In genomic region chr11:118531597-118532084, GRCh38 we compare ENCODE assay signal across 8 cellular contexts. TPM values are rescaled to one million over a fixed set of nuclear protein-coding genes. Genes with fewer than 3 reads are reported as not detected.
DNase-seq lines count a peak whose midpoint lies in the region; ATAC-seq and TF ChIP-seq lines count a peak whose summit lies in the region.

No MANE protein-coding gene starts in this region.

- in situ Hi-C loops in brain microvascular endothelial cell (cut with HindIII; ENCODE audit: low pct_ligation_motif_present, low sequenced_read_pairs) = no loop called here

- whole genome bisulfite sequencing in lung, 2 donors = 22 to 27% methylated on average over 12 of the region's 12 CpGs
- WGBS in urinary bladder = 17% methylated on average over 12 of the region's 12 CpGs

- H3K4me3 Mint-ChIP-seq in activated naive CD4-positive, alpha-beta T cell treated with anti-CD3 and anti-CD28 coated beads for 36 hours = peak overlapping the region; percentile 95

- ATAC-seq in lung (ENCODE audit: insufficient read depth, low FRiP score) (no peak), HG02852 (IDR thresholded peaks at IDR 0.05; ENCODE audit: unreplicated experiment) (no peak), GM21447 (IDR thresholded peaks at IDR 0.05; ENCODE audit: unreplicated experiment) (no peak)

- CTCF ChIA-PET in activated naive CD4-positive, alpha-beta T cell treated with anti-CD3 and anti-CD28 coated beads for 36 hours (lab: Charles Lee) = no interaction called here

- H3K27ac ChIP-seq in brain microvascular endothelial cell (no peak overlapping the region), lung (ENCODE audit: low read depth in 1 of 2, low read length in 1 of 2) (peak overlapping the region in 1 of 2 donors; percentile 26), urinary bladder (ENCODE audit: low read depth) (no peak overlapping the region)

- no peaks in the 10 kb centered on the region for H3K36me3 Mint-ChIP-seq in activated naive CD4-positive, alpha-beta T cell treated with anti-CD3 and anti-CD28 coated beads for 36 hours (ENCODE audit: low read depth)

- peaks cover 0 to 12% of the 10 kb centered on the region in 2 donors for H3K4me1 ChIP-seq in lung (ENCODE audit: control insufficient read depth in 2 of 2, insufficient read depth in 2 of 2, low read length in 2 of 2)
- no peaks in the 10 kb centered on the region for H3K4me1 ChIP-seq in urinary bladder (ENCODE audit: insufficient read depth)

- no peak for DNase-seq in activated naive CD4-positive, alpha-beta T cell treated with anti-CD3 and anti-CD28 coated beads for 36 hours
- DNase-seq in activated naive CD4-positive, alpha-beta T cell treated with anti-CD3 and anti-CD28 coated beads, Interleukin-2, amount 50 U/mL, for 16 hours = no peak
- DNase-seq in brain microvascular endothelial cell (no peak), lung (ENCODE audit: low spot score) (no peak), NCI-H1694 (lab: John Stamatoyannopoulos, UW) (no peak)

- intact Hi-C loops in activated naive CD4-positive, alpha-beta T cell treated with anti-CD3 and anti-CD28 coated beads for 36 hours (cut with micrococcal nuclease) = loop anchor here (1.0 to 2.0 kb wide), 2 partner anchors 130 to 487 kb away; partner anchors contain the start of genes ATP5MG, RPS25 and TRAPPC4

- H3K36me3 ChIP-seq in brain microvascular endothelial cell (replicated peaks) (no peaks in the 10 kb centered on the region), lung (ENCODE audit: control insufficient read depth in 2 of 2, insufficient read depth in 2 of 2, low read length in 2 of 2) (peaks cover 0 to 2% of the 10 kb centered on the region in 2 donors), urinary bladder (ENCODE audit: insufficient read depth) (no peaks in the 10 kb centered on the region)

- no peaks in the 10 kb centered on the region for H3K9me3 Mint-ChIP-seq in activated naive CD4-positive, alpha-beta T cell treated with anti-CD3 and anti-CD28 coated beads for 36 hours

- H3K4me1 Mint-ChIP-seq in activated naive CD4-positive, alpha-beta T cell treated with anti-CD3 and anti-CD28 coated beads for 36 hours (ENCODE audit: low read depth) = peaks cover 28% of the 10 kb centered on the region

- H3K4me3 ChIP-seq in brain microvascular endothelial cell (ENCODE audit: low read depth, low read length) = peak overlapping the region; percentile 64
- peak overlapping the region; percentile 70 for H3K4me3 ChIP-seq in lung
- peak overlapping the region; percentile 88 for H3K4me3 ChIP-seq in urinary bladder (ENCODE audit: low read depth, low read length)

- H3K27me3 ChIP-seq in brain microvascular endothelial cell (replicated peaks) (no peaks in the 10 kb centered on the region), lung (ENCODE audit: control insufficient read depth, insufficient read depth) (no peaks in the 10 kb centered on the region)

- no peaks in the 10 kb centered on the region for H3K27me3 Mint-ChIP-seq in activated naive CD4-positive, alpha-beta T cell treated with anti-CD3 and anti-CD28 coated beads for 36 hours (ENCODE audit: low read depth)

- H3K9me3 ChIP-seq in lung (ENCODE audit: control insufficient read depth in 2 of 2, insufficient read depth in 1 of 2, low read length in 1 of 2) = no peaks in the 10 kb centered on the region

- H3K27ac Mint-ChIP-seq in activated naive CD4-positive, alpha-beta T cell treated with anti-CD3 and anti-CD28 coated beads for 36 hours = no peak overlapping the region

- TF ChIP-seq CTCF in brain microvascular endothelial cell (IDR thresholded peaks at IDR 0.05; ENCODE audit: low read depth, low read length, missing control alignments) (no peak), lung (IDR thresholded peaks at IDR 0.05; ENCODE audit: control extremely low read depth, extremely low read depth) (no peak)

RNA-seq across cellular contexts. Expression of gene TMEM25, which starts 0.6 kb away (rescaled TPM):
- 10 to 100 TPM; 13.3 to 14.1 TPM for total RNA-seq in activated naive CD4-positive, alpha-beta T cell treated with anti-CD3 and anti-CD28 coated beads for 36 hours
- total RNA-seq in lung = 10 to 100 TPM; 20.1 to 32.0 TPM
- polyA plus RNA-seq in lung = 10 to 100 TPM in 1 of 2 donors, 1 to 10 TPM in 1; 8.8 to 14.4 TPM
- total RNA-seq in urinary bladder = 14.1 TPM
- polyA plus RNA-seq in urinary bladder = 23.9 TPM

RNA-seq across cellular contexts. Expression of gene TTC36, which starts 4.4 kb away (rescaled TPM):
- total RNA-seq in activated naive CD4-positive, alpha-beta T cell treated with anti-CD3 and anti-CD28 coated beads for 36 hours = not detected
- 1 to 10 TPM in 1 of 2 donors, under 1 TPM in 1; 0.95 to 1.6 TPM for total RNA-seq in lung
- under 1 TPM; 0.14 to 0.40 TPM for polyA plus RNA-seq in lung
- total RNA-seq in urinary bladder = not detected
- polyA plus RNA-seq in urinary bladder = 0.49 TPM

RNA-seq across cellular contexts. Expression of gene IFT46, which starts 34.1 kb away (rescaled TPM):
- 10 to 100 TPM; 18.1 to 20.0 TPM for total RNA-seq in activated naive CD4-positive, alpha-beta T cell treated with anti-CD3 and anti-CD28 coated beads for 36 hours
- 10 to 100 TPM; 27.2 to 32.9 TPM for total RNA-seq in lung
- polyA plus RNA-seq in lung = 10 to 100 TPM; 15.3 to 21.7 TPM
- total RNA-seq in urinary bladder = 26.1 TPM
- 25.1 TPM for polyA plus RNA-seq in urinary bladder

RNA-seq across cellular contexts. Expression of gene ARCN1, which starts 40.6 kb away (rescaled TPM):
- 100 to 1,000 TPM; 159 to 174 TPM for total RNA-seq in activated naive CD4-positive, alpha-beta T cell treated with anti-CD3 and anti-CD28 coated beads for 36 hours
- total RNA-seq in lung (100 to 1,000 TPM; 114 to 123 TPM), urinary bladder (141 TPM)
- polyA plus RNA-seq in lung (10 to 100 TPM; 72.4 to 97.6 TPM), urinary bladder (90.2 TPM)
